ENCODE assay signal across 18 cellular contexts in the genomic region with DNA sequence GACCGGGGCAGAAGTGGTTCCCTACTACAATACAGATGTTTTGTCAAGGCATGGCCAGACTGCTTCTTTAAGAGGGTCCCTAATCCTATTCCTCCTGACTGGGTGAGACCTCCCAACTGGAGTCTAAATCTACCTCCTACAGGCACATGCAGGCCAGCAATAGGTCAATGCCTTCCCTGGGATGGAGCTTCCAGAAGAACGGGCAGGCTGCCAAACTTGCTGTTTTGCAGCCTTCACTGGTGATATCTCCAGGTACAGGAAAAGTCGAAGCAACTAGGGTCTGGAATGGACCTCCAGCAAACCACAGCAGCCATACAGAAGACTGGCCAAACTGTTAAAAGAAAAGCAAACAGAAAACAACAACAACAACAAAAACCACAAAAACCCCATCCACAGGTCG.
DNase-seq lines count a peak whose midpoint lies in the region; ATAC-seq and TF ChIP-seq lines count a peak whose summit lies in the region.
"Had no signal": no experiment of that assay in that cellular context is flagged by ENCODE, and none has a peak within 500 bp of the region (broad histone marks: within the 10 kb centered on the region; RNA-seq: fewer than 3 reads in every experiment).

No MANE protein-coding gene starts in this region.

- H3K9me3 ChIP-seq in hepatocyte (ENCODE audit: low read depth) (no peaks in the 10 kb centered on the region), aorta (ENCODE audit: control insufficient read depth, low read length) (no peaks in the 10 kb centered on the region)
- H3K9me3 ChIP-seq: A549, Caco-2 had no signal

- H3K4me1 ChIP-seq in hepatocyte (ENCODE audit: insufficient read depth) (no peaks in the 10 kb centered on the region), aorta (ENCODE audit: control insufficient read depth in 1 of 2, insufficient read depth in 2 of 2, low read length in 2 of 2) (no peaks in the 10 kb centered on the region)
- H3K4me1 ChIP-seq: A549; BLaER1 treated with 17β-estradiol and CSF1 and Interleukin-3, amounts not matched to agents 10 nM and 100 nM; Caco-2 had no signal

- H3K4me3 ChIP-seq in hepatocyte: no peak overlapping the region
- H3K4me3 ChIP-seq in aorta (ENCODE audit: low read length in 2 of 2): no peak overlapping the region
- H3K4me3 ChIP-seq: A549; BLaER1 treated with 17β-estradiol and CSF1 and Interleukin-3, amounts not matched to agents 10 nM and 100 nM had no signal

- H2AFZ ChIP-seq in hepatocyte: no peak overlapping the region

- peaks cover 2% of the 10 kb centered on the region for H3K27me3 Mint-ChIP-seq in chondrocyte (ENCODE audit: low read depth)
- H3K27me3 Mint-ChIP-seq: B cell; CD4-positive, alpha-beta T cell had no signal

- H3K9me2 ChIP-seq in hepatocyte (replicated peaks; ENCODE audit: insufficient read depth): no peaks in the 10 kb centered on the region

- no peaks in the 10 kb centered on the region for H4K20me1 ChIP-seq in hepatocyte (ENCODE audit: insufficient read depth, poor library complexity, severe bottlenecking)
- H4K20me1 ChIP-seq: BLaER1 treated with 17β-estradiol and CSF1 and Interleukin-3, amounts not matched to agents 10 nM and 100 nM had no signal

- H3K4me2 ChIP-seq in hepatocyte: no peak overlapping the region
- H3K4me2 ChIP-seq: A549; BLaER1 treated with 17β-estradiol and CSF1 and Interleukin-3, amounts not matched to agents 10 nM and 100 nM had no signal

- H3K27me3 ChIP-seq in hepatocyte (no peaks in the 10 kb centered on the region), aorta (ENCODE audit: control insufficient read depth in 1 of 2, insufficient read depth in 2 of 2, low read length in 1 of 2) (no peaks in the 10 kb centered on the region)

- H3K36me3 ChIP-seq in hepatocyte (replicated peaks; ENCODE audit: insufficient read depth, low read depth) (no peaks in the 10 kb centered on the region), aorta (ENCODE audit: control insufficient read depth in 1 of 2, insufficient read depth in 2 of 2, low read length in 1 of 2) (no peaks in the 10 kb centered on the region)
- H3K36me3 ChIP-seq: BLaER1 treated with 17β-estradiol and CSF1 and Interleukin-3, amounts not matched to agents 10 nM and 100 nM had no signal

- TF ChIP-seq CTCF in chondrocyte (IDR thresholded peaks at IDR 0.05) (no peak), hepatocyte (IDR thresholded peaks at IDR 0.05; ENCODE audit: poor library complexity) (no peak)

- ATAC-seq in Right ventricle myocardium inferior (no peak), aorta (ENCODE audit: low FRiP score) (no peak)
- ATAC-seq: A549; CD8-positive, alpha-beta T cell had no signal

- no peaks in the 10 kb centered on the region for H3K79me2 ChIP-seq in hepatocyte

- no peak overlapping the region for H3K27ac Mint-ChIP-seq in chondrocyte (ENCODE audit: unreplicated experiment)
- H3K27ac Mint-ChIP-seq: B cell; CD4-positive, alpha-beta T cell; CD8-positive, alpha-beta T cell had no signal

- H3K4me3 Mint-ChIP-seq in chondrocyte (ENCODE audit: unreplicated experiment): no peak overlapping the region
- H3K4me3 Mint-ChIP-seq: B cell; CD4-positive, alpha-beta T cell; CD8-positive, alpha-beta T cell had no signal

- H3K27ac ChIP-seq in hepatocyte: no peak overlapping the region
- no peak overlapping the region for H3K27ac ChIP-seq in aorta (ENCODE audit: low read depth in 1 of 2, low read length in 2 of 2)
- H3K27ac ChIP-seq: 22Rv1; A549; BLaER1 treated with 17β-estradiol and CSF1 and Interleukin-3, amounts not matched to agents 10 nM and 100 nM; C4-2B had no signal

- H3K36me3 Mint-ChIP-seq in chondrocyte (ENCODE audit: low read depth): no peaks in the 10 kb centered on the region
- H3K36me3 Mint-ChIP-seq: CD8-positive, alpha-beta T cell had no signal

- intact Hi-C loops in Right ventricle myocardium inferior (cut with DNase I): no loop called here
- intact Hi-C loops in cardiac septum (cut with DNase I): no loop called here
- intact Hi-C loops in aorta (cut with DNase I): no loop called here

- H3K9me3 Mint-ChIP-seq in chondrocyte (ENCODE audit: low read depth): peaks cover 21% of the 10 kb centered on the region
- H3K9me3 Mint-ChIP-seq: CD4-positive, alpha-beta T cell; CD8-positive, alpha-beta T cell had no signal

- H3K4me1 Mint-ChIP-seq in chondrocyte (ENCODE audit: low read depth): peaks cover 15% of the 10 kb centered on the region
- H3K4me1 Mint-ChIP-seq: B cell had no signal

- DNase-seq in Right ventricle myocardium inferior (ENCODE audit: missing footprints): peak; percentile 15
- DNase-seq in cardiac septum (ENCODE audit: low spot score): no peak
- DNase-seq in chondrocyte (ENCODE audit: low spot score): peak; percentile 30
- DNase-seq in hepatocyte (ENCODE audit: low spot score): peak; percentile 7
- no peak for DNase-seq in aorta
- DNase-seq in NCI-H2081 treated with DMSO at 0.1 percent for 48 hours (lab: John Stamatoyannopoulos, UW): no peak
- DNase-seq: AML-193; Caco-2; Calu3; CD4-positive, alpha-beta T cell; CD8-positive, alpha-beta T cell; DMS79 treated with DMSO at 0.1 percent for 48 hours; GF-D8 had no signal

- 82% methylated on average over 4 of the region's 4 CpGs for WGBS in hepatocyte (ENCODE audit: low lambda C conversion rate, missing lambda C conversion rate)
- 65 to 74% methylated on average over 4 of the region's 4 CpGs for WGBS in aorta, 2 donors

Comparison
In these comparisons a context has a peak if more than half of its experiments do, and no peak if none do; other contexts are left out.
1. DNase-seq: peak in Right ventricle myocardium inferior (single experiment), chondrocyte (single experiment) and hepatocyte (single experiment); none in cardiac septum (single experiment), aorta (0 of 2) and NCI-H2081 treated with DMSO at 0.1 percent for 48 hours (single experiment).